1 cellular context compared by ENCODE assay signal in genomic region chr9:86614871-86615849, GRCh38.
TF ChIP-seq lines count a peak whose summit lies in the region.

No MANE protein-coding gene starts in this region.

TF ChIP-seq in GM12878, 131 proteins besides CTCF, POLR2A, EP300 and RAD21:
- TF ChIP-seq ZBTB11 (CRISPR knock-in tag; IDR thresholded peaks at IDR 0.05) (no peak), SMC3 (IDR thresholded peaks at IDR 0.05; ENCODE audit: borderline replicate concordance, low read length) (peak; percentile 30; the same call in 1 of the 2 replicates)
